Comparison of ENCODE assay signal across 21 cellular contexts in genomic region chr2:190266314-190266713, GRCh38. TPM values are rescaled to one million over a fixed set of nuclear protein-coding genes. Genes with fewer than 3 reads are reported as not detected.
DNase-seq lines count a peak whose midpoint lies in the region; ATAC-seq, FAIRE-seq and TF ChIP-seq lines count a peak whose summit lies in the region.
"Had no signal": no experiment of that assay in that cellular context is flagged by ENCODE, and none has a peak within 500 bp of the region (broad histone marks: within the 10 kb centered on the region; RNA-seq: fewer than 3 reads in every experiment).

No MANE protein-coding gene starts in this region.

- no peak for TF ChIP-seq EP300 in A549 (IDR thresholded peaks at IDR 0.05)

- H4K20me1 ChIP-seq in IMR-90 (ENCODE audit: insufficient read depth, low read length): no peaks in the 10 kb centered on the region
- H4K20me1 ChIP-seq: BLaER1 treated with 17β-estradiol and CSF1 and Interleukin-3, amounts not matched to agents 10 nM and 100 nM had no signal

- CTCF ChIA-PET in A549 (lab: Yijun Ruan, JAX): no interaction called here
- CTCF ChIA-PET in IMR-90 (lab: Yijun Ruan, JAX): no interaction called here
- CTCF ChIA-PET in Panc1 (lab: Charles Lee): no interaction called here

- H3K9me3 ChIP-seq in A549: peaks cover 5% of the 10 kb centered on the region; the same call in 1 of the 3 replicates
- no peaks in the 10 kb centered on the region for H3K9me3 ChIP-seq in IMR-90 (ENCODE audit: control insufficient read depth, insufficient read depth, low read length)
- H3K9me3 ChIP-seq in Panc1 (ENCODE audit: control insufficient read depth, insufficient read depth, low read depth, low read length): peaks cover 3% of the 10 kb centered on the region; the same call in 1 of the 2 replicates

- dilution Hi-C loops in IMR-90 (cut with HindIII; ENCODE audit: low sequenced_read_pairs, unreplicated experiment): no loop called here

- no peak overlapping the region; the same call in 1 of the 2 replicates for H4K91ac ChIP-seq in IMR-90 (ENCODE audit: insufficient read depth, low read depth, low read length)

- H3K4me3 ChIP-seq in A549 (no peak overlapping the region), IMR-90 (ENCODE audit: insufficient read depth, low read depth, low read length) (no peak overlapping the region), Panc1 (ENCODE audit: low read depth in 2 of 2, low read length in 2 of 2) (no peak overlapping the region)
- H3K4me3 ChIP-seq: BLaER1 treated with 17β-estradiol and CSF1 and Interleukin-3, amounts not matched to agents 10 nM and 100 nM had no signal

- no peak overlapping the region for H3K4ac ChIP-seq in IMR-90 (ENCODE audit: low read depth, low read length)

- H2AK9ac ChIP-seq in IMR-90 (replicated peaks; ENCODE audit: low read depth, low read length, poor library complexity): no peak overlapping the region

- H3K4me1 ChIP-seq in A549 (peaks cover 38% of the 10 kb centered on the region), IMR-90 (ENCODE audit: control insufficient read depth, insufficient read depth, low read length) (peaks cover 5% of the 10 kb centered on the region), Panc1 (ENCODE audit: control insufficient read depth, insufficient read depth, low read length) (no peaks in the 10 kb centered on the region)

- H3K9me1 ChIP-seq in IMR-90 (ENCODE audit: insufficient read depth, low read length): peaks cover 5% of the 10 kb centered on the region; the same call in 1 of the 2 replicates

- no peak for FAIRE-seq in A549 (lab: Jason Lieb, UNC)
- FAIRE-seq: A204.1, D721Med, G401.6, GM12891, GM18507 had no signal

- no peaks in the 10 kb centered on the region for H3K79me1 ChIP-seq in IMR-90 (ENCODE audit: low read depth in 1 of 2, low read length in 2 of 2)

- no peak overlapping the region for H4K5ac ChIP-seq in IMR-90 (ENCODE audit: low read depth, low read length)

- H3K18ac ChIP-seq in IMR-90 (ENCODE audit: low read depth, low read length): peak overlapping the region; percentile 33; the same call in 1 of the 2 replicates

- H3K4me2 ChIP-seq in A549 (peak overlapping the region; percentile 75; the same call in 2 of the 3 replicates), IMR-90 (ENCODE audit: low read depth, low read length) (no peak overlapping the region)
- H3K4me2 ChIP-seq: BLaER1 treated with 17β-estradiol and CSF1 and Interleukin-3, amounts not matched to agents 10 nM and 100 nM had no signal

- BruUV-seq in IMR-90 (replicated peaks; lab: Mats Ljungman, UMichigan): no TSS peak
- no TSS peak for BruUV-seq in Panc1 (replicated peaks; lab: Mats Ljungman, UMichigan)

- no peak overlapping the region for H3K23ac ChIP-seq in IMR-90 (ENCODE audit: low read depth, low read length)

- H3K27me3 ChIP-seq in IMR-90 (ENCODE audit: control insufficient read depth, insufficient read depth, low read length): no peaks in the 10 kb centered on the region
- H3K27me3 ChIP-seq in Panc1 (ENCODE audit: control insufficient read depth, insufficient read depth, low read length): no peaks in the 10 kb centered on the region
- H3K27me3 ChIP-seq: BLaER1 treated with 17β-estradiol and CSF1 and Interleukin-3, amounts not matched to agents 10 nM and 100 nM had no signal

- DNase-seq in A549 (ENCODE audit: low read depth in 1 of 2, low spot score in 1 of 2) (no peak), IMR-90 (no peak), Panc1 (ENCODE audit: low read depth, low spot score) (no peak), NCI-H345 treated with DMSO at 0.1 percent for 48 hours (lab: John Stamatoyannopoulos, UW; ENCODE audit: unreplicated experiment) (no peak)
- DNase-seq: 8988T; AML-193; Caco-2; Calu3; CD4-positive, alpha-beta T cell; CD8-positive, alpha-beta T cell; DMS79 treated with DMSO at 0.1 percent for 48 hours; GF-D8 had no signal

- no peak for TF ChIP-seq POLR2A in A549 (IDR thresholded peaks at IDR 0.05; ENCODE audit: low read length)
- TF ChIP-seq POLR2A in IMR-90 (IDR thresholded peaks at IDR 0.05; ENCODE audit: low read depth, low read length): no peak

- peak overlapping the region; percentile 71; the same call in 1 of the 2 replicates for H2AK5ac ChIP-seq in IMR-90 (ENCODE audit: low read depth, low read length)

- H4K8ac ChIP-seq in IMR-90 (ENCODE audit: low read depth in 2 of 2, low read length in 2 of 2): no peak overlapping the region

- POLR2A ChIA-PET in A549 (lab: Yijun Ruan, JAX): no interaction called here
- POLR2A ChIA-PET in IMR-90 (lab: Charles Lee; ENCODE audit: unreplicated experiment): no interaction called here
- POLR2A ChIA-PET in Panc1 (lab: Charles Lee): no interaction called here

- no peak overlapping the region for H3K14ac ChIP-seq in IMR-90 (replicated peaks; ENCODE audit: low read depth, low read length)

- no peak overlapping the region for H2BK15ac ChIP-seq in IMR-90 (ENCODE audit: low read depth, low read length)

- in situ Hi-C loops in IMR-90 (cut with MboI; ENCODE audit: low sequenced_read_pairs) (no loop called here), Panc1 (cut with HindIII; ENCODE audit: low pct_unique_long_range_greater_than_20kb, low sequenced_read_pairs) (no loop called here)

- no peak overlapping the region for H2BK5ac ChIP-seq in IMR-90 (ENCODE audit: low read depth, low read length, poor library complexity, severe bottlenecking)

- H2BK20ac ChIP-seq in IMR-90 (ENCODE audit: low read depth, low read length): no peak overlapping the region

- no peak overlapping the region for H3K9ac ChIP-seq in IMR-90 (ENCODE audit: low read depth, low read length)
- H3K9ac ChIP-seq: BLaER1 treated with 17β-estradiol and CSF1 and Interleukin-3, amounts not matched to agents 10 nM and 100 nM had no signal

- H2BK120ac ChIP-seq in IMR-90 (ENCODE audit: low read depth, low read length): no peak overlapping the region; the same call in 1 of the 2 replicates

- H3K27ac ChIP-seq in A549 (peak overlapping the region in 1 of 2 experiments; percentile 82; a peak in 4 of 6 replicates), IMR-90 (ENCODE audit: insufficient read depth, low read length) (no peak overlapping the region), Panc1 (ENCODE audit: low read length) (no peak overlapping the region)
- H3K27ac ChIP-seq: BLaER1 treated with 17β-estradiol and CSF1 and Interleukin-3, amounts not matched to agents 10 nM and 100 nM; C4-2B had no signal

- no peak overlapping the region for H2AFZ ChIP-seq in IMR-90 (replicated peaks; ENCODE audit: low read length, poor library complexity)

- no peak overlapping the region for H3K56ac ChIP-seq in IMR-90 (ENCODE audit: extremely low read depth, insufficient read depth, low read length)

- no peak for TF ChIP-seq CTCF in A549 (IDR thresholded peaks at IDR 0.05)
- no peak for TF ChIP-seq CTCF in IMR-90 (conservative IDR thresholded peaks at IDR 0.05; ENCODE audit: low read depth, low read length)
- no peak for TF ChIP-seq CTCF in Panc1 (IDR thresholded peaks at IDR 0.05)

- intact Hi-C loops in IMR-90 (cut with micrococcal nuclease) (loop anchor here (5.0 kb wide), 1 partner anchor 64 kb away; no protein-coding TSS in a partner anchor), Panc1 (cut with micrococcal nuclease; ENCODE audit: unreplicated experiment) (no loop called here)

- no peaks in the 10 kb centered on the region for H3K36me3 ChIP-seq in IMR-90 (ENCODE audit: control insufficient read depth, insufficient read depth, low read length)
- H3K36me3 ChIP-seq in Panc1 (ENCODE audit: control insufficient read depth, insufficient read depth, low read length): no peaks in the 10 kb centered on the region

- ATAC-seq in A549: no peak
- no peak for ATAC-seq in IMR-90 (ENCODE audit: low read depth)
- 0 out of 2 replicates have a peak, but pooled peaks have one; percentile 67 for ATAC-seq in Panc1
- no peak for ATAC-seq in GM21515 (IDR thresholded peaks at IDR 0.05; ENCODE audit: unreplicated experiment)
- ATAC-seq in HG02759 (IDR thresholded peaks at IDR 0.05; ENCODE audit: unreplicated experiment): no peak
- ATAC-seq: CD8-positive, alpha-beta T cell had no signal

- 86% methylated on average over 9 of the region's 9 CpGs for WGBS in A549 (ENCODE audit: missing lambda C conversion rate)
- no CpG with 5 or more reads among the region's 9 CpGs for WGBS in IMR-90 (ENCODE audit: extremely low coverage in 2 of 2, insufficient read length in 1 of 2), 2 experiments

- TF ChIP-seq RAD21 in A549 (conservative IDR thresholded peaks at IDR 0.05 in 1 of 2, IDR thresholded peaks at IDR 0.05 in 1 of 2) (no peak), IMR-90 (IDR thresholded peaks at IDR 0.05; ENCODE audit: low read length) (no peak)

TF ChIP-seq in A549, 52 proteins besides CTCF, POLR2A, EP300 and RAD21 (continues in another document):
- TF ChIP-seq BHLHE40 (IDR thresholded peaks at IDR 0.05; ENCODE audit: low read depth, low read length): no peak
- TF ChIP-seq PHF8 (IDR thresholded peaks at IDR 0.05; ENCODE audit: borderline replicate concordance, low read depth): no peak
- TF ChIP-seq MAFK (IDR thresholded peaks at IDR 0.05; ENCODE audit: partially characterized antibody): no peak
- no peak for TF ChIP-seq RNF2 (IDR thresholded peaks at IDR 0.05; ENCODE audit: borderline replicate concordance, low read depth)
- no peak for TF ChIP-seq KDM5A (IDR thresholded peaks at IDR 0.05)

TF ChIP-seq in IMR-90, 13 proteins besides CTCF, POLR2A, EP300 and RAD21:
- TF ChIP-seq, protein P1, sequence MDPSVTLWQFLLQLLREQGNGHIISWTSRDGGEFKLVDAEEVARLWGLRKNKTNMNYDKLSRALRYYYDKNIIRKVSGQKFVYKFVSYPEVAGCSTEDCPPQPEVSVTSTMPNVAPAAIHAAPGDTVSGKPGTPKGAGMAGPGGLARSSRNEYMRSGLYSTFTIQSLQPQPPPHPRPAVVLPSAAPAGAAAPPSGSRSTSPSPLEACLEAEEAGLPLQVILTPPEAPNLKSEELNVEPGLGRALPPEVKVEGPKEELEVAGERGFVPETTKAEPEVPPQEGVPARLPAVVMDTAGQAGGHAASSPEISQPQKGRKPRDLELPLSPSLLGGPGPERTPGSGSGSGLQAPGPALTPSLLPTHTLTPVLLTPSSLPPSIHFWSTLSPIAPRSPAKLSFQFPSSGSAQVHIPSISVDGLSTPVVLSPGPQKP (IDR thresholded peaks at IDR 0.05; ENCODE audit: borderline replicate concordance, low read depth, low read length): no peak
- TF ChIP-seq NFE2L2 (IDR thresholded peaks at IDR 0.05; ENCODE audit: low read depth, low read length) (no peak), MAZ (IDR thresholded peaks at IDR 0.05; ENCODE audit: borderline replicate concordance, low read depth, low read length) (no peak), SMC3 (IDR thresholded peaks at IDR 0.05; ENCODE audit: low read depth, low read length) (no peak)

RNA-seq across cellular contexts. Expression of gene HIBCH, which starts 53.3 kb away (rescaled TPM):
- 17.6 and 26.9 TPM in 2 replicates for polyA plus RNA-seq in A549 (2011; rRNA removed)
- polyA plus RNA-seq in A549 (2012; cell fraction: cytosol; rRNA removed): 6.0 and 7.2 TPM in 2 replicates
- 3.4 and 5.5 TPM in 2 replicates for polyA plus RNA-seq in A549 (2012; cell fraction: nucleus; rRNA removed)
- polyA plus RNA-seq in A549 (2017; fragmentation: RNase III; extraction: RNeasy Plus Mini Kit Qiagen cat#74134 plus additional on column Dnase treatment): 21.8 to 21.9 TPM (median 21.8 TPM) in 3 replicates
- 10.5 and 10.9 TPM in 2 replicates for polyA minus RNA-seq in A549 (2011; rRNA and poly(A)+ RNA removed)
- total RNA-seq in IMR-90 (2012; rRNA removed): 8.8 and 15.6 TPM in 2 replicates
- polyA plus RNA-seq in IMR-90 (2012; rRNA removed): 8.3 and 11.9 TPM in 2 replicates
- polyA plus RNA-seq in IMR-90 (2012; cell fraction: cytosol; rRNA removed): 1.2 and 1.7 TPM in 2 replicates
- polyA plus RNA-seq in IMR-90 (2012; cell fraction: nucleus; rRNA removed; ENCODE audit: low replicate concordance): 1.0 and 10.0 TPM in 2 replicates
- total RNA-seq in Panc1 (2021; ENCODE audit: unreplicated experiment): 21.7 TPM
- 15.3 TPM for polyA plus RNA-seq in Panc1 (2012; ENCODE audit: insufficient read length)
